16 cellular contexts compared by ENCODE assay signal in the genomic region with DNA sequence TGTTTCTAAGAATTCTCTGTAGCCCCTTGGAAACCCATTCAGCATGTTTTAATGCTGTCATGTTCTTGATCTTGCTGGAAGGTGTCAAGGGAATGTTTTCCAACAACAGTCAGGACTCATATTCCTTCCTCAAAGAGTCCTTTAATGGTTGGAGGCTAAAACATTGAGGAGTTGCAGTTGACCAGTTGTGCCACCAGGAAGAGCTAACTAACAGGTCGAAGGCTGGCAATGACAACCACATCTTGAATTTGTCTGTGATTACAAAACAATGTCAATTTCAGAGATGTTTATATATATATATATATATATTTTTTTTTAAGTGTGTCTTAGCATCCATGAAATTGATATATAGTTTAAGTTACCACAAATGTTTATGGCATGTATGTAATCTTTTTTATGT.
DNase-seq lines count a peak whose midpoint lies in the region; ATAC-seq, FAIRE-seq and TF ChIP-seq lines count a peak whose summit lies in the region.
"Had no signal": no experiment of that assay in that cellular context is flagged by ENCODE, and none has a peak within 500 bp of the region (broad histone marks: within the 10 kb centered on the region; RNA-seq: fewer than 3 reads in every experiment).

No MANE protein-coding gene starts in this region.

- peaks cover 4% of the 10 kb centered on the region; the same call in 1 of the 2 replicates for H3K9me2 ChIP-seq in HCT116 (ENCODE audit: insufficient read depth)

- no peaks in the 10 kb centered on the region for H3K9me3 ChIP-seq in HCT116 (ENCODE audit: control insufficient read depth in 1 of 2, insufficient read depth in 1 of 2, low read depth in 1 of 2, low read length in 2 of 2)
- no peaks in the 10 kb centered on the region for H3K9me3 ChIP-seq in HepG2 (ENCODE audit: low read length)
- H3K9me3 ChIP-seq: uterus had no signal

- peak; percentile 59 for FAIRE-seq in HepG2 (lab: Jason Lieb, UNC)
- no peak for FAIRE-seq in RCC 7860 (lab: Jason Lieb, UNC)

- H3K4me3 ChIP-seq in AG09309 (ENCODE audit: control insufficient read depth, low read depth, low read length) (no peak overlapping the region), HCT116 (replicated peaks in 1 of 2; ENCODE audit: low read depth in 1 of 2, low read length in 2 of 2) (no peak overlapping the region), brain microvascular endothelial cell (ENCODE audit: low read depth, low read length) (no peak overlapping the region), HepG2 (replicated peaks in 1 of 3; ENCODE audit: insufficient read depth in 1 of 3, low read depth in 2 of 3, low read length in 3 of 3) (no peak overlapping the region)
- H3K4me3 ChIP-seq: uterus had no signal

- WGBS in HepG2 (ENCODE audit: low lambda C conversion rate) = 3% methylated on average over 1 of the region's 1 CpG

- H3K79me2 ChIP-seq in HCT116 (ENCODE audit: insufficient read depth, low read length) (no peaks in the 10 kb centered on the region), HepG2 (ENCODE audit: insufficient read depth, low read length) (no peaks in the 10 kb centered on the region)

- ATAC-seq in HCT116 = peak; percentile 69
- ATAC-seq in HepG2 = peak; percentile 75
- ATAC-seq in HG02870 (IDR thresholded peaks at IDR 0.05; ENCODE audit: unreplicated experiment) = no peak
- ATAC-seq: activated CD8-positive, alpha-beta T cell treated with anti-CD3 and anti-CD28 coated beads, Interleukin-2, amount 10 ng/mL, durations not matched to agents 7 days and 5 days; naive thymus-derived CD4-positive, alpha-beta T cell had no signal

- TF ChIP-seq EP300 in HepG2 (IDR thresholded peaks at IDR 0.05; ENCODE audit: low read depth in 2 of 2, low read length in 2 of 2) (no peak), HepG2 (CRISPR knock-in tag; IDR thresholded peaks at IDR 0.05; ENCODE audit: borderline replicate concordance) (no peak)

- BruUV-seq in HCT116 (replicated peaks; lab: Mats Ljungman, UMichigan) = no TSS peak
- BruUV-seq in HepG2 (replicated peaks; lab: Mats Ljungman, UMichigan) = no TSS peak

- H3K4me2 ChIP-seq in HCT116 (ENCODE audit: low read length) = no peak overlapping the region
- H3K4me2 ChIP-seq in HepG2 (ENCODE audit: low read depth, low read length) = no peak overlapping the region

- intact Hi-C loops in HCT116 (cut with micrococcal nuclease) = no loop called here
- intact Hi-C loops in HepG2 (cut with micrococcal nuclease; ENCODE audit: unreplicated experiment) = loop anchor here (1.0 to 5.0 kb wide), 3 partner anchors 14 to 218 kb away; no protein-coding TSS in a partner anchor

- no peak overlapping the region for H2AFZ ChIP-seq in HCT116 (ENCODE audit: low read depth, low read length, poor library complexity, severe bottlenecking)
- H2AFZ ChIP-seq in HepG2 (ENCODE audit: low read length) = peak overlapping the region; percentile 55

- H3K4me1 ChIP-seq in HCT116 (ENCODE audit: control insufficient read depth in 1 of 2, insufficient read depth in 2 of 2, low read length in 2 of 2) = no peaks in the 10 kb centered on the region
- peaks cover 34% of the 10 kb centered on the region for H3K4me1 ChIP-seq in HepG2 (ENCODE audit: insufficient read depth, low read length)
- H3K4me1 ChIP-seq: uterus had no signal

- H3K27ac ChIP-seq in HCT116 (ENCODE audit: low read depth, low read length) (no peak overlapping the region), brain microvascular endothelial cell (no peak overlapping the region), HepG2 (ENCODE audit: extremely low read length, insufficient read depth, low read length) (no peak overlapping the region)
- H3K27ac ChIP-seq: uterus had no signal

- TF ChIP-seq POLR2A in HCT116 (IDR thresholded peaks at IDR 0.05; ENCODE audit: borderline replicate concordance, extremely low read depth, insufficient read depth, insufficient read length) = no peak
- TF ChIP-seq POLR2A in HepG2 (IDR thresholded peaks at IDR 0.05; ENCODE audit: insufficient read depth in 1 of 2, low read depth in 2 of 2, low read length in 2 of 2) = no peak

- in situ Hi-C loops in brain microvascular endothelial cell (cut with HindIII; ENCODE audit: low pct_ligation_motif_present, low sequenced_read_pairs) (no loop called here), HepG2 (cut with HindIII; ENCODE audit: extremely low pct_ligation_motif_present, low pct_unique_long_range_greater_than_20kb) (no loop called here)

- CTCF ChIA-PET in HCT116 (lab: Charles Lee) = interaction anchor here (0.8 to 1.2 kb wide), 2 partner anchors 8 to 10 kb away, joined by 4 to 10 read pairs; no protein-coding TSS in a partner anchor
- CTCF ChIA-PET in HepG2 (lab: Yijun Ruan, JAX; ENCODE audit: low intra/inter-chr PET ratio, low total read pairs) = interaction anchor here (3.0 kb wide), 1 partner anchor 14 kb away, joined by 19 read pairs; no protein-coding TSS in a partner anchor

- POLR2A ChIA-PET in HCT116 (lab: Charles Lee) = no interaction called here
- POLR2A ChIA-PET in HepG2 (lab: Yijun Ruan, JAX) = no interaction called here

- H3K27me3 ChIP-seq in HCT116 (ENCODE audit: insufficient read depth, low read length) = 0 out of 2 replicates have a peak, but pooled peaks cover 8% of the 10 kb centered on the region
- no peaks in the 10 kb centered on the region for H3K27me3 ChIP-seq in brain microvascular endothelial cell (replicated peaks)
- H3K27me3 ChIP-seq in HepG2 (ENCODE audit: control insufficient read depth in 1 of 2, insufficient read depth in 2 of 2, low read length in 2 of 2) = peaks cover 0 to 2% of the 10 kb centered on the region in 2 experiments; a peak in 1 of 5 replicates
- H3K27me3 ChIP-seq: uterus had no signal

- H3K9ac ChIP-seq in HCT116 (ENCODE audit: low read length) (no peak overlapping the region), HepG2 (ENCODE audit: insufficient read depth, low read depth, low read length) (no peak overlapping the region)

- H3K36me3 ChIP-seq in HCT116 (ENCODE audit: control insufficient read depth in 1 of 2, insufficient read depth in 2 of 2, low read length in 2 of 2) = no peaks in the 10 kb centered on the region
- H3K36me3 ChIP-seq in brain microvascular endothelial cell (replicated peaks) = no peaks in the 10 kb centered on the region
- no peaks in the 10 kb centered on the region for H3K36me3 ChIP-seq in HepG2 (replicated peaks in 1 of 2; ENCODE audit: control insufficient read depth in 1 of 2, insufficient read depth in 2 of 2, low read length in 2 of 2)
- H3K36me3 ChIP-seq: uterus had no signal

- TF ChIP-seq RAD21 in HCT116 (IDR thresholded peaks at IDR 0.05; ENCODE audit: low read depth) (peak; percentile 42), HepG2 (CRISPR knock-in tag; IDR thresholded peaks at IDR 0.05) (peak; percentile 37; the same call in 1 of the 2 replicates)

- no peaks in the 10 kb centered on the region for H4K20me1 ChIP-seq in HCT116 (ENCODE audit: insufficient read depth)
- no peaks in the 10 kb centered on the region for H4K20me1 ChIP-seq in HepG2 (ENCODE audit: insufficient read depth, low read length)

- RAD21 ChIA-PET in HCT116 (lab: Charles Lee; ENCODE audit: low non-redundant PET in 1 of 2, low total read pairs in 2 of 2, uncharacterized antibody in 2 of 2, unreplicated experiment in 2 of 2) = interaction anchor here in 1 of 2 experiments (0.7 kb wide), 1 partner anchor 159 kb away, joined by 3 read pairs; no protein-coding TSS in a partner anchor

- TF ChIP-seq CTCF in AG09309 (IDR thresholded peaks at IDR 0.05; ENCODE audit: control insufficient read depth, insufficient read depth, low read depth, low read length, missing control alignments) (peak; percentile 22), HCT116 (IDR thresholded peaks at IDR 0.05 in 2 of 3, conservative IDR thresholded peaks at IDR 0.05 in 1 of 3; ENCODE audit: borderline replicate concordance in 1 of 3, insufficient read depth in 1 of 3, low read depth in 2 of 3, low read length in 2 of 3) (peak; percentile 29 to 35 (median 32); a peak in 4 of 6 replicates), brain microvascular endothelial cell (IDR thresholded peaks at IDR 0.05; ENCODE audit: low read depth, low read length, missing control alignments) (peak; percentile 55), HepG2 (CRISPR knock-in tag; IDR thresholded peaks at IDR 0.05) (peak; percentile 62)

- DNase-seq in AG09309 (ENCODE audit: low read depth) (no peak), HCT116 (ENCODE audit: low read depth, low spot score) (peak; percentile 19), brain microvascular endothelial cell (no peak), HepG2 (ENCODE audit: low spot score) (peak; percentile 34), RCC 7860 (ENCODE audit: low spot score) (no peak), GOT3 (lab: John Stamatoyannopoulos, UW) (no peak), inferior parietal cortex (ENCODE audit: extremely low spot score) (no peak)
- DNase-seq: activated CD8-positive, alpha-beta T cell treated with anti-CD3 and anti-CD28 coated beads, Interleukin-2, amount 10 ng/mL, durations not matched to agents 7 days and 5 days; effector CD8-positive, alpha-beta T cell; naive thymus-derived CD4-positive, alpha-beta T cell; NCI-H69; stimulated activated CD4-positive, alpha-beta T cell treated with anti-CD3 and anti-CD28 coated beads, Interleukin-12 subunit alpha, Interleukin-12 subunit beta, amount 100 ng/mL, for 4 hours; stimulated activated CD8-positive, alpha-beta memory T cell treated with anti-CD3 and anti-CD28 coated beads, Interleukin-4, amount 100 ng/mL, for 48 hours; T-helper 1 cell; uterus had no signal

TF ChIP-seq in HCT116, 20 proteins besides CTCF, POLR2A, EP300 and RAD21 (continues in another document):
- TF ChIP-seq, protein P1, sequence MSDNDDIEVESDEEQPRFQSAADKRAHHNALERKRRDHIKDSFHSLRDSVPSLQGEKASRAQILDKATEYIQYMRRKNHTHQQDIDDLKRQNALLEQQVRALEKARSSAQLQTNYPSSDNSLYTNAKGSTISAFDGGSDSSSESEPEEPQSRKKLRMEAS (IDR thresholded peaks at IDR 0.05) = no peak
- TF ChIP-seq JUND (IDR thresholded peaks at IDR 0.05) = no peak
- TF ChIP-seq ZNF274 (IDR thresholded peaks at IDR 0.05; ENCODE audit: low read depth, low read length) = no peak
- no peak for TF ChIP-seq CEBPB (IDR thresholded peaks at IDR 0.05; ENCODE audit: low read depth)

TF ChIP-seq in HepG2, 621 proteins besides CTCF, POLR2A, EP300 and RAD21:
- TF ChIP-seq SMC3 (IDR thresholded peaks at IDR 0.05; ENCODE audit: low read length) (peak; percentile 66), JDP2 (CRISPR knock-in tag; IDR thresholded peaks at IDR 0.05; ENCODE audit: borderline replicate concordance) (no peak), STAG1 (CRISPR knock-in tag; IDR thresholded peaks at IDR 0.05) (peak; percentile 57), ZFYVE20 (CRISPR knock-in tag; IDR thresholded peaks at IDR 0.05; ENCODE audit: borderline replicate concordance, low read depth) (no peak)

Comparison
In these comparisons a context has a peak if more than half of its experiments do, and no peak if none do; other contexts are left out.
1. DNase-seq: peak in HCT116 (single experiment) and HepG2 (single experiment); none in AG09309 (single experiment), brain microvascular endothelial cell (single experiment), RCC 7860 (single experiment), GOT3 (single experiment) and inferior parietal cortex (single experiment).
2. Peak in every context shown above with its lines, with median percentiles within 50 percentile points of each other: CTCF ChIP-seq.